In the genomic region with DNA sequence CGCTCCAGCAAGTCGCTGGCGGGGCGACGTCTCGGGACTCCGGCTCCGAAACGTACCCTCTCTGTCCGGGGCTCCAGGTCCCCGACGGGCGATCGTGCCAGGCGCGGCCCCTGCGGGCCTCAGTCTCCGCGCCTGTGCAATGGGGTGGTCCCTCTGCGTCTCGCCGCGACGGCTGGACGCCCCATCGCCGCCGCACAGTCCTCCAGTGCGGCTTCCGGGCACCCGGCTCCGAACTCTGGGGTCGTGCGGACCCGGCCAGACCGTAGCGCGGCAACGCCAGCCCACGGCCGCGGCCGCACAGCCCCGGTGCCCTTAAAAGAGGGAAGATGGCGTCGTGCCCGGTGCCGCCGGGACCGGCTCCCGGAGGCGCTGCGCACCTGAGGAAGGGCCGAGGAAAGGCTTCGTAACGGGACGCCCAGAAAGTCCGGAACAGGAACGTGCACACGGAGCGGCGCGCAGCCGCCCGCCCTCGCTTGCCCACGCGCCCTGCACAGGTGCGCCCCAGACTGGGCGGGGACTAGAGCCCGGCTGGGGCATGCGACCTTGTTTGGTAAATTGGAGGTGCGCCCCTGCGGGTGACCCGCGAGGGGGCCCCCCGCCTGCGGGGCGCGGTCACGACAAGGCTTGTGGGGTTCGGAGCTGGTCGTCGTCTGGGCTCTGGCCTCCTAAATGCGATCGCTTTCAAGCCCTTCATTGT, we compare ENCODE assay signal across 8 cellular contexts. TPM values are rescaled to one million over a fixed set of nuclear protein-coding genes. Genes with fewer than 3 reads are reported as not detected.
DNase-seq lines count a peak whose midpoint lies in the region; ATAC-seq and TF ChIP-seq lines count a peak whose summit lies in the region.

No MANE protein-coding gene starts in this region.

- no peaks in the 10 kb centered on the region for H3K27me3 ChIP-seq in ovary

- H3K9me3 ChIP-seq in ovary = no peaks in the 10 kb centered on the region

- intact Hi-C loops in ovary (cut with DNase I) = no loop called here

- 3 to 4% (median 3%) methylated on average over 53 to 86 of the region's 86 CpGs for WGBS in ovary, 3 donors

- H3K4me3 ChIP-seq in GM12865 (ENCODE audit: low read depth, low read length) = peak overlapping the region; percentile 52
- peak overlapping the region; percentile 81 for H3K4me3 ChIP-seq in LNCaP clone FGC (ENCODE audit: low read depth, low read length)
- H3K4me3 ChIP-seq in fibroblast of pulmonary artery (replicated peaks; ENCODE audit: low read depth, low read length) = peak overlapping the region; percentile 41
- H3K4me3 ChIP-seq in ovary = peak overlapping the region; percentile 40

- peak; percentile 74 for DNase-seq in GM12865 (ENCODE audit: low read depth)
- DNase-seq in LNCaP clone FGC (ENCODE audit: low read depth) = no peak
- DNase-seq in activated CD8-positive, alpha-beta memory T cell treated with anti-CD3 and anti-CD28 coated beads, Interleukin-2, amount 50 U/mL, for 48 hours = peak; percentile 67
- DNase-seq in fibroblast of pulmonary artery (ENCODE audit: low read depth) = no peak
- peak in 3 of 5 donors; percentile 32 to 50 (median 37) for DNase-seq in ovary
- no peak for DNase-seq in NCI-H82 (lab: John Stamatoyannopoulos, UW)
- DNase-seq in midbrain (lab: John Stamatoyannopoulos, UW) = no peak

- no peak for TF ChIP-seq EP300 in ovary (IDR thresholded peaks at IDR 0.05)

- peaks cover 9% of the 10 kb centered on the region for H3K4me1 ChIP-seq in ovary (ENCODE audit: insufficient read depth)

- TF ChIP-seq POLR2A in ovary (IDR thresholded peaks at IDR 0.05) = no peak

- no peaks in the 10 kb centered on the region for H3K36me3 ChIP-seq in ovary

- ATAC-seq in GM19397 (IDR thresholded peaks at IDR 0.05; ENCODE audit: unreplicated experiment) = no peak

- H3K27ac ChIP-seq in ovary = no peak overlapping the region

- peak; percentile 13 for TF ChIP-seq CTCF in GM12865 (IDR thresholded peaks at IDR 0.05; ENCODE audit: insufficient read depth, low read depth, low read length, missing control alignments)
- no peak for TF ChIP-seq CTCF in LNCaP clone FGC (IDR thresholded peaks at IDR 0.05; ENCODE audit: control insufficient read depth, extremely low read depth, insufficient read depth)
- TF ChIP-seq CTCF in fibroblast of pulmonary artery (IDR thresholded peaks at IDR 0.05; ENCODE audit: low read length, missing control alignments) = no peak
- no peak for TF ChIP-seq CTCF in ovary (IDR thresholded peaks at IDR 0.05)

RNA-seq across cellular contexts. Expression of gene BIK, which starts 0.5 kb away (rescaled TPM):
- total RNA-seq in ovary = 10 to 100 TPM in 1 of 7 donors, 1 to 10 TPM in 1, under 1 TPM in 2, not detected in 3; 0.31 to 15.2 (median 1.00) TPM
- under 1 TPM in 1 of 2 donors, not detected in 1; 0.34 TPM for polyA plus RNA-seq in ovary

RNA-seq across cellular contexts. Expression of gene TTLL1, which starts 21.9 kb away (rescaled TPM):
- 1 to 10 TPM; 1.3 to 10.0 (median 7.2) TPM for total RNA-seq in ovary
- polyA plus RNA-seq in ovary = 10 to 100 TPM in 1 of 2 donors, 1 to 10 TPM in 1; 5.5 to 13.7 TPM

RNA-seq across cellular contexts. Expression of gene MCAT, which starts 32.1 kb away (rescaled TPM):
- total RNA-seq in ovary = 10 to 100 TPM; 14.6 to 34.0 (median 18.0) TPM
- polyA plus RNA-seq in ovary = 10 to 100 TPM in 1 of 2 donors, 1 to 10 TPM in 1; 7.5 to 13.6 TPM

RNA-seq across cellular contexts. Expression of gene TSPO, which starts 40.3 kb away (rescaled TPM):
- total RNA-seq in ovary = 100 to 1,000 TPM in 3 of 7 donors, 10 to 100 TPM in 4; 48.1 to 263 (median 79.1) TPM
- 100 to 1,000 TPM in 1 of 2 donors, 1 to 10 TPM in 1; 1.3 to 115 TPM for polyA plus RNA-seq in ovary

Comparison
In these comparisons a context has a peak if more than half of its experiments do, and no peak if none do; other contexts are left out.
1. DNase-seq: peak in GM12865 (single experiment), activated CD8-positive, alpha-beta memory T cell treated with anti-CD3 and anti-CD28 coated beads, Interleukin-2, amount 50 U/mL, for 48 hours (single experiment) and ovary (3 of 5); none in LNCaP clone FGC (single experiment), fibroblast of pulmonary artery (single experiment), NCI-H82 (single experiment) and midbrain (single experiment).
2. Peak in every context shown above with its lines, with median percentiles within 50 percentile points of each other: H3K4me3 ChIP-seq.